12 cellular contexts compared by ENCODE assay signal in the genomic region with DNA sequence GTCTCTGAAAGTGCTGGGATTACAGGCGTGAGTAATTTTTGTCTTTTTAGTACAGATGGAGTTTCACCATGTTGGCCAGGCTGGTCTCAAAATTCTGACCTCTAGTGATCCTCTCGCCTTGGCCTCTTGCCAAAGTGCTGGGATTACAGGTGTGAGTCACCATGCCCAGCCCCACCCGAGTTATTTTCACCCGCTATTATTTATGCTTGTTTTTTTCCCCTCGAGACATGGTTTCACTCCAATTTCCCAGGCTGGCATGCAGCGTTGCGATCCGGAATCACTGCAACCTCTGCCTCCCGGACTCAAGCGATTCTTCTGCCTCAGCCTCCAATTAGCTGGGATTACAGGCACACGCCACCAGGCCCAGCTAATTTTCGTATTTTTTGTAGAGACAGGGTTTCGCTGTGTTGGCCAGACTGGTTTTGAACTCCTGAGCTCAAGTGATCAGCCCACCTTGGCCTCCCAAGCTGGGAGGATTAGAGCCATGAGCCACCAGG. TPM values are rescaled to one million over a fixed set of nuclear protein-coding genes. Genes with fewer than 3 reads are reported as not detected.
DNase-seq lines count a peak whose midpoint lies in the region; ATAC-seq and TF ChIP-seq lines count a peak whose summit lies in the region.
"Had no signal": no experiment of that assay in that cellular context is flagged by ENCODE, and none has a peak within 500 bp of the region (broad histone marks: within the 10 kb centered on the region; RNA-seq: fewer than 3 reads in every experiment).

No MANE protein-coding gene starts in this region.

- H3K27ac ChIP-seq in body of pancreas: peak overlapping the region in 1 of 4 donors; percentile 59

- ATAC-seq in body of pancreas (peak; percentile 36), HG02973 (IDR thresholded peaks at IDR 0.05; ENCODE audit: unreplicated experiment) (no peak)
- ATAC-seq: Right ventricle myocardium inferior had no signal

- no peak overlapping the region for H3K4me3 ChIP-seq in body of pancreas

- intact Hi-C loops in body of pancreas (cut with DNase I): no loop called here

- TF ChIP-seq POLR2A in body of pancreas (IDR thresholded peaks at IDR 0.05): no peak

- TF ChIP-seq CTCF in body of pancreas (IDR thresholded peaks at IDR 0.05): no peak

- no peaks in the 10 kb centered on the region for H3K27me3 ChIP-seq in body of pancreas

- peaks cover 5% of the 10 kb centered on the region for H3K4me1 ChIP-seq in body of pancreas

- peaks cover 6 to 9% of the 10 kb centered on the region in 2 donors for H3K36me3 ChIP-seq in body of pancreas (replicated peaks in 1 of 2; ENCODE audit: insufficient read depth in 1 of 2, low read depth in 2 of 2)

- 55 to 67% methylated on average over 13 of the region's 13 CpGs for WGBS in body of pancreas, 2 donors

- H3K9me3 ChIP-seq in body of pancreas: no peaks in the 10 kb centered on the region

- peak in 2 of 3 experiments; percentile 8 to 42 for DNase-seq in NCI-H1417 (lab: John Stamatoyannopoulos, UW)
- DNase-seq in NCI-H1417 treated with DMSO at 0.1 percent for 48 hours (lab: John Stamatoyannopoulos, UW): no peak
- peak; percentile 15 for DNase-seq in M059J (ENCODE audit: low read depth)
- DNase-seq in body of pancreas: peak; percentile 31 to 61 (median 50)
- peak; percentile 86 for DNase-seq in myocyte (ENCODE audit: low read depth)
- no peak for DNase-seq in D341Med (ENCODE audit: low spot score)
- no peak for DNase-seq in COR-L47 (lab: John Stamatoyannopoulos, UW)
- DNase-seq: DMS79; NCI-H2107; stimulated activated CD4-positive, alpha-beta T cell treated with anti-CD3 and anti-CD28 coated beads, Interleukin-12 subunit alpha, Interleukin-12 subunit beta, amount 100 ng/mL, for 4 hours had no signal

RNA-seq across cellular contexts. Expression of a gene that starts 9.2 kb away (rescaled TPM):
- total RNA-seq in M059J (2014; rRNA removed; shearing (Covaris generic)): 716 and 785 TPM in 2 replicates
- total RNA-seq in body of pancreas (100 to 1,000 TPM; 693 to 755 TPM), myocyte (758 and 872 TPM in 2 replicates)
- polyA plus RNA-seq in myocyte (2012): 1,420 TPM

RNA-seq across cellular contexts. Expression of a gene that starts 19.2 kb away (rescaled TPM):
- 7.8 and 8.9 TPM in 2 replicates for total RNA-seq in M059J (2014; rRNA removed; shearing (Covaris generic))
- total RNA-seq in body of pancreas (10 to 100 TPM; 15.0 to 39.2 TPM), myocyte (10.8 and 11.3 TPM in 2 replicates)
- 12.9 TPM for polyA plus RNA-seq in myocyte (2012)

RNA-seq across cellular contexts. Expression of a gene that starts 25.5 kb away (rescaled TPM):
- 272 and 294 TPM in 2 replicates for total RNA-seq in M059J (2014; rRNA removed; shearing (Covaris generic))
- 10 to 100 TPM; 70.3 to 76.1 TPM for total RNA-seq in body of pancreas
- total RNA-seq in myocyte: 86.8 and 89.9 TPM in 2 replicates
- polyA plus RNA-seq in myocyte (2012): 171 TPM

RNA-seq across cellular contexts. Expression of a gene that starts 45.0 kb away (rescaled TPM):
- total RNA-seq in M059J (2014; rRNA removed; shearing (Covaris generic)): 41.6 and 45.4 TPM in 2 replicates
- 10 to 100 TPM; 20.2 to 30.3 TPM for total RNA-seq in body of pancreas
- 74.4 and 89.7 TPM in 2 replicates for total RNA-seq in myocyte
- 46.0 TPM for polyA plus RNA-seq in myocyte (2012)

Comparison
In these comparisons a context has a peak if more than half of its experiments do, and no peak if none do; other contexts are left out.
1. DNase-seq: peak in NCI-H1417 (2 of 3), M059J (single experiment), body of pancreas (4 of 4) and myocyte (single experiment); none in NCI-H1417 treated with DMSO at 0.1 percent for 48 hours (single experiment), D341Med (single experiment) and COR-L47 (single experiment).